7 cellular contexts compared by ENCODE assay signal in genomic region chr22:21462672-21463071, GRCh38. TPM values are rescaled to one million over a fixed set of nuclear protein-coding genes. Genes with fewer than 3 reads are reported as not detected.
DNase-seq lines count a peak whose midpoint lies in the region; ATAC-seq, FAIRE-seq and TF ChIP-seq lines count a peak whose summit lies in the region.
"Not testable (repeated sequence)": the region's sequence is repeated elsewhere in the genome, so short reads cannot be mapped to it uniquely, and the experiment has no call there.

No MANE protein-coding gene starts in this region.

- not testable (repeated sequence) for H4K5ac ChIP-seq in IMR-90 (ENCODE audit: low read depth, low read length)

- dilution Hi-C loops in IMR-90 (cut with HindIII; ENCODE audit: low sequenced_read_pairs, unreplicated experiment), result not testable (repeated sequence)

- not testable (repeated sequence) for H3K9me1 ChIP-seq in IMR-90 (ENCODE audit: insufficient read depth, low read length)

- not testable (repeated sequence) for H3K23ac ChIP-seq in IMR-90 (ENCODE audit: low read depth, low read length)

- H3K36me3 Mint-ChIP-seq in naive thymus-derived CD4-positive, alpha-beta T cell, result not testable (repeated sequence)

- H3K27ac Mint-ChIP-seq in naive thymus-derived CD4-positive, alpha-beta T cell, result not testable (repeated sequence)

- CTCF ChIA-PET in IMR-90 (lab: Yijun Ruan, JAX); GM12878 (lab: Yijun Ruan, JAX); naive thymus-derived CD4-positive, alpha-beta T cell (lab: Charles Lee): not testable (repeated sequence)

- not testable (repeated sequence) for H3K4me2 ChIP-seq in IMR-90 (ENCODE audit: low read depth, low read length); GM12878 (ENCODE audit: control insufficient read depth, insufficient read depth)

- H3K79me1 ChIP-seq in IMR-90 (ENCODE audit: low read depth in 1 of 2, low read length in 2 of 2), result not testable (repeated sequence)

- H3K4ac ChIP-seq in IMR-90 (ENCODE audit: low read depth, low read length), result not testable (repeated sequence)

- H3K9me3 ChIP-seq in IMR-90 (ENCODE audit: control insufficient read depth, insufficient read depth, low read length); GM12878 (replicated peaks; ENCODE audit: control insufficient read depth, insufficient read depth, low read length); heart left ventricle; naive thymus-derived CD4-positive, alpha-beta T cell (ENCODE audit: control insufficient read depth in 2 of 3, low read length in 3 of 3): not testable (repeated sequence)

- not testable (repeated sequence) for H3K14ac ChIP-seq in IMR-90 (replicated peaks; ENCODE audit: low read depth, low read length)

- not testable (repeated sequence) for H3K9me3 Mint-ChIP-seq in naive thymus-derived CD4-positive, alpha-beta T cell

- not testable (repeated sequence) for H3K27me3 ChIP-seq in IMR-90 (ENCODE audit: control insufficient read depth, insufficient read depth, low read length); GM12878 (replicated peaks in 1 of 2; ENCODE audit: control insufficient read depth in 2 of 2, insufficient read depth in 2 of 2, low read length in 1 of 2); heart left ventricle; naive thymus-derived CD4-positive, alpha-beta T cell (ENCODE audit: control insufficient read depth in 2 of 2, insufficient read depth in 2 of 2, low read length in 2 of 2)

- H2BK20ac ChIP-seq in IMR-90 (ENCODE audit: low read depth, low read length), result not testable (repeated sequence)

- H3K27me3 Mint-ChIP-seq in naive thymus-derived CD4-positive, alpha-beta T cell, result not testable (repeated sequence)

- not testable (repeated sequence) for H3K56ac ChIP-seq in IMR-90 (ENCODE audit: extremely low read depth, insufficient read depth, low read length)

- not testable (repeated sequence) for H3K4me3 ChIP-seq in IMR-90 (ENCODE audit: insufficient read depth, low read depth, low read length); GM12878; heart left ventricle; naive thymus-derived CD4-positive, alpha-beta T cell (ENCODE audit: low read length)

- not testable (repeated sequence) for H3K27ac ChIP-seq in IMR-90 (ENCODE audit: insufficient read depth, low read length); GM12878 (ENCODE audit: control insufficient read depth, insufficient read depth); heart left ventricle; naive thymus-derived CD4-positive, alpha-beta T cell (ENCODE audit: low read depth, low read length)

- DNase-seq in GM12892 (ENCODE audit: insufficient read length); IMR-90; GM12878 (ENCODE audit: low read depth, low spot score); heart left ventricle; left lobe of liver (ENCODE audit: low spot score); naive thymus-derived CD4-positive, alpha-beta T cell: not testable (repeated sequence)

- H3K36me3 ChIP-seq in IMR-90 (ENCODE audit: control insufficient read depth, insufficient read depth, low read length); GM12878 (ENCODE audit: control insufficient read depth in 2 of 2, insufficient read depth in 2 of 2, low read length in 1 of 2); heart left ventricle; naive thymus-derived CD4-positive, alpha-beta T cell (ENCODE audit: control insufficient read depth in 2 of 3, insufficient read depth in 3 of 3, low read length in 3 of 3): not testable (repeated sequence)

- not testable (repeated sequence) for TF ChIP-seq POLR2A in GM12892 (IDR thresholded peaks at IDR 0.05; ENCODE audit: low read depth, low read length); IMR-90 (IDR thresholded peaks at IDR 0.05; ENCODE audit: low read depth, low read length); GM12878 (IDR thresholded peaks at IDR 0.05; ENCODE audit: low read depth, low read length); heart left ventricle (IDR thresholded peaks at IDR 0.05)

- not testable (repeated sequence) for H4K20me1 ChIP-seq in IMR-90 (ENCODE audit: insufficient read depth, low read length); GM12878 (ENCODE audit: control insufficient read depth, insufficient read depth)

- not testable (repeated sequence) for TF ChIP-seq RAD21 in IMR-90 (IDR thresholded peaks at IDR 0.05; ENCODE audit: low read length); GM12878 (IDR thresholded peaks at IDR 0.05; ENCODE audit: insufficient read depth, low read depth, low read length)

- TF ChIP-seq EP300 in GM12878 (IDR thresholded peaks at IDR 0.05; ENCODE audit: borderline replicate concordance in 1 of 2, control insufficient read depth in 1 of 2, low read depth in 2 of 2, low read length in 2 of 2), result not testable (repeated sequence)

- not testable (repeated sequence) for H3K4me1 ChIP-seq in IMR-90 (ENCODE audit: control insufficient read depth, insufficient read depth, low read length); GM12878 (ENCODE audit: control insufficient read depth, insufficient read depth, low read length); heart left ventricle; naive thymus-derived CD4-positive, alpha-beta T cell (ENCODE audit: control insufficient read depth in 2 of 2, insufficient read depth in 2 of 2, low read length in 2 of 2)

- not testable (repeated sequence) for H4K91ac ChIP-seq in IMR-90 (ENCODE audit: insufficient read depth, low read depth, low read length)

- not testable (repeated sequence) for H3K4me1 Mint-ChIP-seq in naive thymus-derived CD4-positive, alpha-beta T cell

- not testable (repeated sequence) for H4K8ac ChIP-seq in IMR-90 (ENCODE audit: low read depth in 2 of 2, low read length in 2 of 2)

- not testable (repeated sequence) for H2AK5ac ChIP-seq in IMR-90 (ENCODE audit: low read depth, low read length)

- not testable (repeated sequence) for H2BK120ac ChIP-seq in IMR-90 (ENCODE audit: low read depth, low read length)

- SMC1A ChIA-PET in GM12878 (lab: Charles Lee; ENCODE audit: uncharacterized antibody, unreplicated experiment), result not testable (repeated sequence)

- not testable (repeated sequence) for H2BK15ac ChIP-seq in IMR-90 (ENCODE audit: low read depth, low read length)

- POLR2A ChIA-PET in IMR-90 (lab: Charles Lee; ENCODE audit: unreplicated experiment); GM12878 (lab: Charles Lee); naive thymus-derived CD4-positive, alpha-beta T cell (lab: Charles Lee): not testable (repeated sequence)

- FAIRE-seq in GM12892 (lab: Jason Lieb, UNC) (peak; percentile 24), GM12878 (lab: Jason Lieb, UNC) (peak; percentile 92)

- not testable (repeated sequence) for H3K9ac ChIP-seq in IMR-90 (ENCODE audit: low read depth, low read length); GM12878 (ENCODE audit: control insufficient read depth, insufficient read depth, low read length)

- intact Hi-C loops in IMR-90 (cut with micrococcal nuclease); GM12878 (cut with micrococcal nuclease; ENCODE audit: unreplicated experiment); heart left ventricle (cut with DNase I); naive thymus-derived CD4-positive, alpha-beta T cell (cut with micrococcal nuclease): not testable (repeated sequence)

- TF ChIP-seq CTCF in IMR-90 (conservative IDR thresholded peaks at IDR 0.05; ENCODE audit: low read depth, low read length); GM12878 (IDR thresholded peaks at IDR 0.05 in 2 of 3, conservative IDR thresholded peaks at IDR 0.05 in 1 of 3; ENCODE audit: control insufficient read depth in 2 of 3, extremely low read depth in 1 of 3, insufficient read depth in 1 of 3, low read depth in 3 of 3, low read length in 3 of 3); heart left ventricle (IDR thresholded peaks at IDR 0.05): not testable (repeated sequence)

- WGBS in IMR-90 (ENCODE audit: extremely low coverage in 2 of 2, insufficient read length in 1 of 2), 2 experiments, result no CpG with 5 or more reads among the region's 4 CpGs
- WGBS in GM12878 (ENCODE audit: insufficient coverage, insufficient replicate concordance, low lambda C conversion rate, missing lambda C conversion rate), result 83% methylated on average over 1 of the region's 4 CpGs
- WGBS in heart left ventricle, 4 donors, result 90 to 93% methylated on average over 1 of the region's 4 CpGs; no CpG with 5 or more reads in 2 of the 4 donors

- in situ Hi-C loops in IMR-90 (cut with MboI; ENCODE audit: low sequenced_read_pairs); GM12878 (cut with MboI): not testable (repeated sequence)

- H3K79me2 ChIP-seq in GM12878 (ENCODE audit: control insufficient read depth, insufficient read depth, low read length), result not testable (repeated sequence)

- H2AFZ ChIP-seq in IMR-90 (replicated peaks; ENCODE audit: low read length, poor library complexity); GM12878 (ENCODE audit: control insufficient read depth, low read depth, low read length): not testable (repeated sequence)

- ATAC-seq in IMR-90 (ENCODE audit: low read depth) (peak; percentile 86), SK-N-SH treated with all-trans-retinoic acid at 6 μM for 48 hours (peak; percentile 77), GM12878 (peak; percentile 58; the same call in 2 of the 3 replicates), heart left ventricle (peak in 3 of 4 donors; percentile 39 to 65 (median 62)), left lobe of liver (peak; percentile 81)
- ATAC-seq in naive thymus-derived CD4-positive, alpha-beta T cell, result peak; percentile 47

- H2AK9ac ChIP-seq in IMR-90 (replicated peaks; ENCODE audit: low read depth, low read length, poor library complexity), result not testable (repeated sequence)

- BruUV-seq in IMR-90 (replicated peaks; lab: Mats Ljungman, UMichigan); GM12878 (replicated peaks; lab: Mats Ljungman, UMichigan): not testable (repeated sequence)

- H2BK5ac ChIP-seq in IMR-90 (ENCODE audit: low read depth, low read length, poor library complexity, severe bottlenecking), result not testable (repeated sequence)

- H3K18ac ChIP-seq in IMR-90 (ENCODE audit: low read depth, low read length), result not testable (repeated sequence)

- not testable (repeated sequence) for H3K4me3 Mint-ChIP-seq in naive thymus-derived CD4-positive, alpha-beta T cell

- RAD21 ChIA-PET in GM12878 (lab: Charles Lee; ENCODE audit: unreplicated experiment), result not testable (repeated sequence)

RNA-seq across cellular contexts. Expression of gene TMEM191C, which starts 4.5 kb away (rescaled TPM):
- 2.8 TPM for polyA plus RNA-seq in GM12892 (2012; ENCODE audit: missing spikeins)
- total RNA-seq in IMR-90 (2012; rRNA removed), result 0.28 and 0.36 TPM in 2 replicates
- 0.75 and 1.5 TPM in 2 replicates for polyA plus RNA-seq in IMR-90 (2012; rRNA removed)
- 1.3 and 2.7 TPM in 2 replicates for polyA plus RNA-seq in IMR-90 (2012; cell fraction: cytosol; rRNA removed)
- 5.3 and 16.1 TPM in 2 replicates for polyA plus RNA-seq in IMR-90 (2012; cell fraction: nucleus; rRNA removed; ENCODE audit: low replicate concordance)
- 2.4 and 3.3 TPM in 2 replicates for total RNA-seq in GM12878 (2013; cell fraction: nucleolus; rRNA removed)
- total RNA-seq in GM12878 (2014; rRNA removed), result 1.1 and 1.9 TPM in 2 replicates
- 0.36 and 0.37 TPM in 2 replicates for total RNA-seq in GM12878 (2014; rRNA removed; fragmentation: Illumina TruSeq; extraction: Trizol)
- total RNA-seq in GM12878 (2021), result 1.3 and 1.4 TPM in 2 replicates
- polyA plus RNA-seq in GM12878 (2011; ENCODE audit: low read depth), result 0.91 TPM
- polyA plus RNA-seq in GM12878 (2011; rRNA removed), result 1.2 and 1.9 TPM in 2 replicates
- 2.2 and 3.9 TPM in 2 replicates for polyA plus RNA-seq in GM12878 (2011; cell fraction: cytosol; rRNA removed)
- 18.8 and 26.2 TPM in 2 replicates for polyA plus RNA-seq in GM12878 (2011; cell fraction: nucleus; rRNA removed)
- polyA plus RNA-seq in GM12878 (2012), result 2.7 and 4.0 TPM in 2 replicates
- polyA plus RNA-seq in GM12878 (2014; fragmentation: Illumina TruSeq; extraction: Trizol), result 0.25 and 0.26 TPM in 2 replicates
- polyA plus RNA-seq in GM12878 (2014; fragmentation: Nextera tagmentation; extraction: Ambion mirVana), result under 1 TPM; 0.03 to 0.07 TPM
- polyA plus RNA-seq in GM12878 (2014; rRNA removed), result 0.82 and 1.8 TPM in 2 replicates
- under 1 TPM; 0.13 to 0.51 TPM for polyA plus RNA-seq in GM12878 (2016; fragmentation: Nextera tagmentation; extraction: Ambion mirVana)
- polyA minus RNA-seq in GM12878 (2011; rRNA and poly(A)+ RNA removed), result 0.77 TPM in 1 of 2 replicates, not detected in the other
- polyA minus RNA-seq in GM12878 (2011; cell fraction: cytosol; rRNA and poly(A)+ RNA removed), result 3.6 TPM in 1 of 2 replicates, not detected in the other
- 1.3 and 1.6 TPM in 2 replicates for polyA minus RNA-seq in GM12878 (2011; cell fraction: nucleus; rRNA and poly(A)+ RNA removed)
- 1 to 10 TPM in 1 of 9 donors, under 1 TPM in 7, not detected in 1; 0.14 to 1.7 (median 0.47) TPM for total RNA-seq in heart left ventricle
- polyA plus RNA-seq in heart left ventricle, result under 1 TPM; 0.35 to 0.76 TPM
- 0.78 TPM for total RNA-seq in left lobe of liver
- total RNA-seq in naive thymus-derived CD4-positive, alpha-beta T cell, result 1 to 10 TPM; 1.3 to 7.3 (median 3.7) TPM
- 1 to 10 TPM in 1 of 2 donors, under 1 TPM in 1; 0.51 to 2.3 TPM for polyA plus RNA-seq in naive thymus-derived CD4-positive, alpha-beta T cell

RNA-seq across cellular contexts. Expression of gene HIC2, which starts 45.5 kb away (rescaled TPM):
- 1.5 TPM for polyA plus RNA-seq in GM12892 (2012; ENCODE audit: missing spikeins)
- total RNA-seq in IMR-90 (2012; rRNA removed), result 1.4 and 1.9 TPM in 2 replicates
- 2.1 and 2.4 TPM in 2 replicates for polyA plus RNA-seq in IMR-90 (2012; rRNA removed)
- 0.62 and 1.5 TPM in 2 replicates for polyA plus RNA-seq in IMR-90 (2012; cell fraction: cytosol; rRNA removed)
- polyA plus RNA-seq in IMR-90 (2012; cell fraction: nucleus; rRNA removed; ENCODE audit: low replicate concordance), result 7.5 and 12.3 TPM in 2 replicates
- 11.3 and 12.3 TPM in 2 replicates for total RNA-seq in GM12878 (2013; cell fraction: nucleolus; rRNA removed)
- total RNA-seq in GM12878 (2014; rRNA removed), result 3.3 and 3.8 TPM in 2 replicates
- 1.8 TPM in 2 replicates for total RNA-seq in GM12878 (2014; rRNA removed; fragmentation: Illumina TruSeq; extraction: Trizol)
- 4.7 and 5.0 TPM in 2 replicates for total RNA-seq in GM12878 (2021)
- polyA plus RNA-seq in GM12878 (2011; ENCODE audit: low read depth), result 0.83 TPM
- polyA plus RNA-seq in GM12878 (2011; rRNA removed), result 1.4 and 1.6 TPM in 2 replicates
- polyA plus RNA-seq in GM12878 (2011; cell fraction: cytosol; rRNA removed), result 1.9 and 2.3 TPM in 2 replicates
- polyA plus RNA-seq in GM12878 (2011; cell fraction: nucleus; rRNA removed), result 8.4 and 8.9 TPM in 2 replicates
- polyA plus RNA-seq in GM12878 (2012), result 2.5 and 3.7 TPM in 2 replicates
- polyA plus RNA-seq in GM12878 (2014; fragmentation: Illumina TruSeq; extraction: Trizol), result 0.62 and 1.3 TPM in 2 replicates
- under 1 TPM; 0.11 to 0.16 TPM for polyA plus RNA-seq in GM12878 (2014; fragmentation: Nextera tagmentation; extraction: Ambion mirVana)
- polyA plus RNA-seq in GM12878 (2014; rRNA removed), result 2.7 and 3.2 TPM in 2 replicates
- under 1 TPM; 0.33 to 0.75 TPM for polyA plus RNA-seq in GM12878 (2016; fragmentation: Nextera tagmentation; extraction: Ambion mirVana)
- 2.6 and 4.1 TPM in 2 replicates for polyA minus RNA-seq in GM12878 (2011; rRNA and poly(A)+ RNA removed)
- polyA minus RNA-seq in GM12878 (2011; cell fraction: cytosol; rRNA and poly(A)+ RNA removed), result 0.94 and 1.7 TPM in 2 replicates
- 2.7 and 4.4 TPM in 2 replicates for polyA minus RNA-seq in GM12878 (2011; cell fraction: nucleus; rRNA and poly(A)+ RNA removed)
- total RNA-seq in heart left ventricle, result 1 to 10 TPM; 1.1 to 2.8 (median 2.0) TPM
- polyA plus RNA-seq in heart left ventricle, result 1 to 10 TPM; 1.4 to 1.6 TPM
- total RNA-seq in left lobe of liver, result 2.1 TPM
- total RNA-seq in naive thymus-derived CD4-positive, alpha-beta T cell, result 10 to 100 TPM in 4 of 5 experiments, 1 to 10 TPM in 1; 4.5 to 13.8 (median 11.4) TPM
- polyA plus RNA-seq in naive thymus-derived CD4-positive, alpha-beta T cell, result 1 to 10 TPM in 1 of 2 donors, under 1 TPM in 1; 0.44 to 1.2 TPM
